ENCODE assay signal across 12 cellular contexts in genomic region chr16:81817789-81818304, GRCh38. TPM values are rescaled to one million over a fixed set of nuclear protein-coding genes. Genes with fewer than 3 reads are reported as not detected.
A peak's percentile ranks its signal among the peaks of the same experiment; 100 is the strongest.
DNase-seq lines count a peak whose midpoint lies in the region; ATAC-seq, FAIRE-seq and TF ChIP-seq lines count a peak whose summit lies in the region.
"Had no signal": no experiment of that assay in that cellular context is flagged by ENCODE, and none has a peak within 500 bp of the region (broad histone marks: within the 10 kb centered on the region; RNA-seq: fewer than 3 reads in every experiment).

No MANE protein-coding gene starts in this region.

- no peak overlapping the region for H3K4me3 Mint-ChIP-seq in T-helper 1 cell treated with Interleukin-12 subunit alpha and Interleukin-12 subunit beta and Interleukin-4 antibody, amounts not matched to agents 30 μg/mL and 1 μg/mL, for 36 hours

- peaks cover 7% of the 10 kb centered on the region; the same call in 1 of the 2 replicates for H3K9me3 ChIP-seq in OCI-LY3 (ENCODE audit: insufficient read depth, low read length)
- no peaks in the 10 kb centered on the region for H3K9me3 ChIP-seq in small intestine (ENCODE audit: control insufficient read depth, low read depth)
- no peaks in the 10 kb centered on the region for H3K9me3 ChIP-seq in prostate gland
- H3K9me3 ChIP-seq: thyroid gland had no signal

- peaks cover 12% of the 10 kb centered on the region for H3K36me3 ChIP-seq in OCI-LY3 (replicated peaks; ENCODE audit: low read depth, low read length)
- H3K36me3 ChIP-seq in small intestine (ENCODE audit: control insufficient read depth in 2 of 2, insufficient read depth in 2 of 2, low read length in 2 of 2) = no peaks in the 10 kb centered on the region
- H3K36me3 ChIP-seq in prostate gland = no peaks in the 10 kb centered on the region
- H3K36me3 ChIP-seq: thyroid gland had no signal

- peaks cover 8% of the 10 kb centered on the region for H3K4me1 Mint-ChIP-seq in T-helper 1 cell treated with Interleukin-12 subunit alpha and Interleukin-12 subunit beta and Interleukin-4 antibody, amounts not matched to agents 30 μg/mL and 1 μg/mL, for 36 hours (ENCODE audit: low read depth)

- H3K36me3 Mint-ChIP-seq in T-helper 1 cell treated with Interleukin-12 subunit alpha and Interleukin-12 subunit beta and Interleukin-4 antibody, amounts not matched to agents 30 μg/mL and 1 μg/mL, for 36 hours (ENCODE audit: low read depth) = no peaks in the 10 kb centered on the region

- 56 to 73% (median 62%) methylated on average over 9 of the region's 9 CpGs for WGBS in small intestine, 3 donors
- WGBS in prostate gland = 68% methylated on average over 9 of the region's 9 CpGs

- H3K79me2 ChIP-seq in OCI-LY3 (ENCODE audit: low read length) = peaks cover 99% of the 10 kb centered on the region

- peak; percentile 26 for ATAC-seq in HG02798 (IDR thresholded peaks at IDR 0.05; ENCODE audit: poor library complexity, unreplicated experiment)

- peak overlapping the region; percentile 54 for H3K9ac ChIP-seq in OCI-LY3 (ENCODE audit: low read length)

- H3K4me3 ChIP-seq in OCI-LY3 (ENCODE audit: low read length) = peak overlapping the region; percentile 62
- H3K4me3 ChIP-seq in small intestine (ENCODE audit: low read depth in 1 of 2, low read length in 2 of 2) = no peak overlapping the region
- H3K4me3 ChIP-seq in prostate gland = no peak overlapping the region
- H3K4me3 ChIP-seq: thyroid gland had no signal

- TF ChIP-seq CTCF in OCI-LY3 (IDR thresholded peaks at IDR 0.05; ENCODE audit: low read depth, low read length) (no peak), prostate gland (IDR thresholded peaks at IDR 0.05) (no peak)

- H3K4me2 ChIP-seq in OCI-LY3 (ENCODE audit: low read length) = peak overlapping the region; percentile 82

- peak overlapping the region; percentile 15 for H3K27ac Mint-ChIP-seq in T-helper 1 cell treated with Interleukin-12 subunit alpha and Interleukin-12 subunit beta and Interleukin-4 antibody, amounts not matched to agents 30 μg/mL and 1 μg/mL, for 36 hours

- H4K20me1 ChIP-seq in OCI-LY3 (ENCODE audit: insufficient read depth, low read length) = peaks cover 25% of the 10 kb centered on the region

- intact Hi-C loops in prostate gland (cut with DNase I) = no loop called here

- no peak for FAIRE-seq in small intestine (lab: Jason Lieb, UNC)
- FAIRE-seq: A204.1 had no signal

- H3K27me3 Mint-ChIP-seq in T-helper 1 cell treated with Interleukin-12 subunit alpha and Interleukin-12 subunit beta and Interleukin-4 antibody, amounts not matched to agents 30 μg/mL and 1 μg/mL, for 36 hours (ENCODE audit: low read depth) = no peaks in the 10 kb centered on the region

- peaks cover 4% of the 10 kb centered on the region for H3K9me3 Mint-ChIP-seq in T-helper 1 cell treated with Interleukin-12 subunit alpha and Interleukin-12 subunit beta and Interleukin-4 antibody, amounts not matched to agents 30 μg/mL and 1 μg/mL, for 36 hours

- H3K27ac ChIP-seq in OCI-LY3 (ENCODE audit: low read length) (peak overlapping the region; percentile 80), small intestine (ENCODE audit: low read depth in 1 of 2, low read length in 1 of 2) (peak overlapping the region; percentile 63 to 65), prostate gland (no peak overlapping the region)
- H3K27ac ChIP-seq: thyroid gland had no signal

- no peak overlapping the region for H2AFZ ChIP-seq in OCI-LY3 (ENCODE audit: low read depth, low read length)

- DNase-seq in T-helper 1 cell = no peak
- DNase-seq in small intestine = no peak
- no peak for DNase-seq in GM03348 (ENCODE audit: low spot score)
- no peak for DNase-seq in prostate gland (ENCODE audit: low spot score)
- no peak for DNase-seq in NCI-H345 (lab: John Stamatoyannopoulos, UW)
- DNase-seq: activated CD4-positive, alpha-beta T cell treated with anti-CD3 and anti-CD28 coated beads for 1 hour; NCI-H1694; thyroid gland had no signal

- H3K27me3 ChIP-seq in OCI-LY3 (ENCODE audit: low read depth, low read length) (no peaks in the 10 kb centered on the region), small intestine (ENCODE audit: control insufficient read depth in 2 of 2, insufficient read depth in 2 of 2, low read length in 2 of 2) (no peaks in the 10 kb centered on the region), prostate gland (replicated peaks; ENCODE audit: insufficient read depth) (no peaks in the 10 kb centered on the region)
- H3K27me3 ChIP-seq: thyroid gland had no signal

- no peak for TF ChIP-seq POLR2A in prostate gland (IDR thresholded peaks at IDR 0.05)

- H3K4me1 ChIP-seq in OCI-LY3 (ENCODE audit: low read length) = peaks cover 92% of the 10 kb centered on the region
- no peaks in the 10 kb centered on the region for H3K4me1 ChIP-seq in small intestine (ENCODE audit: control insufficient read depth in 2 of 2, insufficient read depth in 1 of 2, low read depth in 1 of 2, low read length in 1 of 2)
- H3K4me1 ChIP-seq in prostate gland (replicated peaks) = no peaks in the 10 kb centered on the region

RNA-seq across cellular contexts. Expression of gene PLCG2, which starts 38.8 kb away (rescaled TPM):
- 10 to 100 TPM in 2 of 3 donors, 1 to 10 TPM in 1; 8.4 to 27.5 (median 10.3) TPM for polyA plus RNA-seq in small intestine
- 10 to 100 TPM; 10.3 to 12.8 TPM for total RNA-seq in prostate gland

Comparison
In these comparisons a context has a peak if more than half of its experiments do, and no peak if none do; other contexts are left out.
1. H3K27ac ChIP-seq: peak in OCI-LY3 (single experiment) and small intestine (2 of 2); none in prostate gland (0 of 2).